ENCODE assay signal across 9 cellular contexts in the genomic region with DNA sequence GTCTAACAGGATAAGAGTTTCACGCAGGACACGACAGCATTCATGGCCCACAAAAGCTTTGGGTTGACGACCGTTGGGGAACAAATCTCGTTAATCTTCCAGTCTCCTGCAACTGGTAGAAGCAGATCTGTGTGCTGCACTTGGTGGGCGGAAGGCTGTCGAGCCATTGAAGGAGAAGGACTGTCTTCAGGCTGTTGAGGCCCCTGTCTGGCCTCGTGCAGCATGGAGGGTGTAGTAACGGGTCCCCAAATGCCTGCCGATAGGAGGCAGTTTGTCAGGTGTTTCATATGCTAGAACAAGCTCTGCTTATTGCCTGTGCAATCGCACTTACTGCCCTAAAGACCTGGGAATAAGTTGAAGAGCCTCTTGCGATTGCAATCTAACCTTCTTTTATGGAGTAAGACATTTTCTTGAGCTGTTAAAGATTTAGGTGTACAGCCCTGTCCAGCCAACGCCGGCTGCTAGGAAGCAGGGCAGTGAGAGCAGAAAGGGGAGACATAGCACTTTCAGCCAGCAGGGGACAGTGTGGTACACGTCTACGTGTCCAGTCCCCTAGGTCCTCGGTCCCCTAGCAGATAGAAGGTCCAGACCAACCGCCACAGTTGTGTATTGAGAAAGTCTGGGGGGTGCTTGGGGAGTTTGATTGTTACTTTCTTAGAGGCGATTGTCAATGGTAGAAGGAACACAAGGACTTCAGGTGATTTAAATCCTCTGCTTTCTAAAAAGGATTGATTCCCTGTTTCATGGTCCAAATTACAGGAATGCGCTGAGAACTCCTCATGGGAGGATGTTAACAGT.
DNase-seq lines count a peak whose midpoint lies in the region; ATAC-seq, FAIRE-seq and TF ChIP-seq lines count a peak whose summit lies in the region.
"Had no signal": no experiment of that assay in that cellular context is flagged by ENCODE, and none has a peak within 500 bp of the region (broad histone marks: within the 10 kb centered on the region; RNA-seq: fewer than 3 reads in every experiment).

No MANE protein-coding gene starts in this region.

- no peaks in the 10 kb centered on the region for H4K20me1 ChIP-seq in GM12878 (ENCODE audit: control insufficient read depth, insufficient read depth)
- no peaks in the 10 kb centered on the region for H4K20me1 ChIP-seq in keratinocyte (ENCODE audit: control insufficient read depth, extremely low read depth, insufficient read depth, low read length)

- no peaks in the 10 kb centered on the region for H3K27me3 ChIP-seq in GM12878 (replicated peaks in 1 of 2; ENCODE audit: control insufficient read depth in 2 of 2, insufficient read depth in 2 of 2, low read length in 1 of 2)
- H3K27me3 ChIP-seq in keratinocyte (ENCODE audit: control insufficient read depth, extremely low read depth, insufficient read depth, low read length) = no peaks in the 10 kb centered on the region
- no peaks in the 10 kb centered on the region for H3K27me3 ChIP-seq in testis

- H3K4me3 ChIP-seq in AG04449 (ENCODE audit: low read depth, low read length) (no peak overlapping the region), GM12864 (ENCODE audit: low read depth, low read length) (no peak overlapping the region), GM12878 (no peak overlapping the region), keratinocyte (ENCODE audit: control insufficient read depth in 2 of 3, extremely low read depth in 1 of 3, insufficient read depth in 2 of 3, low read depth in 1 of 3, low read length in 3 of 3) (no peak overlapping the region), testis (no peak overlapping the region)

- H3K36me3 ChIP-seq in GM12878 (ENCODE audit: control insufficient read depth in 2 of 2, insufficient read depth in 2 of 2, low read length in 1 of 2) (no peaks in the 10 kb centered on the region), keratinocyte (ENCODE audit: control insufficient read depth in 2 of 2, extremely low read depth in 1 of 2, insufficient read depth in 2 of 2, low read length in 2 of 2) (no peaks in the 10 kb centered on the region), testis (ENCODE audit: low read depth, missing control alignments) (no peaks in the 10 kb centered on the region)

- RAD21 ChIA-PET in GM12878 (lab: Charles Lee; ENCODE audit: unreplicated experiment) = interaction anchor here (1.9 to 3.6 kb wide), 2 partner anchors 206 to 327 kb away, joined by 6 to 25 read pairs; no protein-coding TSS in a partner anchor

- H3K9me1 ChIP-seq in keratinocyte (ENCODE audit: control insufficient read depth, extremely low read depth, insufficient read depth, low read length) = no peaks in the 10 kb centered on the region

- ATAC-seq in GM12878 = peak; percentile 78
- ATAC-seq in HG03025 (IDR thresholded peaks at IDR 0.05; ENCODE audit: low FRiP score, unreplicated experiment) = no peak

- dilution Hi-C loops in keratinocyte (cut with MboI; ENCODE audit: extremely low pct_ligation_motif_present, low sequenced_read_pairs) = no loop called here

- FAIRE-seq in GM12878 (lab: Jason Lieb, UNC) = no peak
- no peak for FAIRE-seq in keratinocyte (lab: Jason Lieb, UNC)
- FAIRE-seq: colon had no signal

- SMC1A ChIA-PET in GM12878 (lab: Charles Lee; ENCODE audit: uncharacterized antibody, unreplicated experiment) = interaction anchor here (0.6 to 3.2 kb wide), 6 partner anchors 115 to 507 kb away, joined by 3 to 14 read pairs (median 4); no protein-coding TSS in a partner anchor

- H2AFZ ChIP-seq in GM12878 (ENCODE audit: control insufficient read depth, low read depth, low read length) (no peak overlapping the region), keratinocyte (ENCODE audit: control insufficient read depth, low read length) (no peak overlapping the region)

- no peaks in the 10 kb centered on the region for H3K4me1 ChIP-seq in GM12878 (ENCODE audit: control insufficient read depth, insufficient read depth, low read length)
- H3K4me1 ChIP-seq in keratinocyte (ENCODE audit: control insufficient read depth, extremely low read depth, insufficient read depth, low read length) = peaks cover 35% of the 10 kb centered on the region
- peaks cover 6% of the 10 kb centered on the region for H3K4me1 ChIP-seq in testis

- TF ChIP-seq CTCF in AG04449 (IDR thresholded peaks at IDR 0.05; ENCODE audit: insufficient read depth, low read length, missing control alignments) (peak; percentile 82), GM12864 (IDR thresholded peaks at IDR 0.05; ENCODE audit: low read depth, low read length, missing control alignments) (peak; percentile 72), GM12878 (IDR thresholded peaks at IDR 0.05 in 2 of 3, conservative IDR thresholded peaks at IDR 0.05 in 1 of 3; ENCODE audit: control insufficient read depth in 2 of 3, extremely low read depth in 1 of 3, insufficient read depth in 1 of 3, low read depth in 3 of 3, low read length in 3 of 3) (peak; percentile 54 to 77 (median 69)), keratinocyte (optimal IDR thresholded peaks at IDR 0.05 in 1 of 3, IDR thresholded peaks at IDR 0.05 in 1 of 3, conservative IDR thresholded peaks at IDR 0.05 in 1 of 3; ENCODE audit: extremely low read depth in 1 of 3, insufficient read depth in 2 of 3, low read length in 3 of 3) (peak in 2 of 3 experiments; percentile 80 to 93), testis (IDR thresholded peaks at IDR 0.05) (peak; percentile 35 to 71 (median 66))

- CTCF ChIA-PET in AG04449 (lab: Yijun Ruan, JAX) = interaction anchor here (0.6 to 11.1 kb wide), 31 partner anchors 8 to 511 kb away, joined by 3 to 256 read pairs (median 3); no protein-coding TSS in a partner anchor
- CTCF ChIA-PET in GM12878 (lab: Yijun Ruan, JAX) = interaction anchor here (0.6 to 4.1 kb wide), 9 partner anchors 9 to 518 kb away, joined by 3 to 13 read pairs (median 3); no protein-coding TSS in a partner anchor

- in situ Hi-C loops in GM12878 (cut with MboI) = loop anchor here (5.0 kb wide), 1 partner anchor 502 kb away; no protein-coding TSS in a partner anchor

- H3K27ac ChIP-seq in GM12878 (ENCODE audit: control insufficient read depth, insufficient read depth) (no peak overlapping the region), keratinocyte (ENCODE audit: control insufficient read depth, insufficient read depth, low read length) (no peak overlapping the region), testis (no peak overlapping the region)

- BruUV-seq in GM12878 (replicated peaks; lab: Mats Ljungman, UMichigan) = no TSS peak

- intact Hi-C loops in GM12878 (cut with micrococcal nuclease; ENCODE audit: unreplicated experiment) = loop anchor here (5.0 kb wide), 1 partner anchor 328 kb away; no protein-coding TSS in a partner anchor
- intact Hi-C loops in testis (cut with DNase I; ENCODE audit: low total_unique reads) = loop anchor here (5.0 kb wide), 1 partner anchor 167 kb away; no protein-coding TSS in a partner anchor

- H3K9ac ChIP-seq in GM12878 (ENCODE audit: control insufficient read depth, insufficient read depth, low read length) (no peak overlapping the region), keratinocyte (ENCODE audit: control insufficient read depth, extremely low read depth, insufficient read depth, low read length) (no peak overlapping the region)

- no peak for TF ChIP-seq EP300 in GM12878 (IDR thresholded peaks at IDR 0.05; ENCODE audit: borderline replicate concordance in 1 of 2, control insufficient read depth in 1 of 2, low read depth in 2 of 2, low read length in 2 of 2)

- TF ChIP-seq POLR2A in GM12878 (IDR thresholded peaks at IDR 0.05; ENCODE audit: low read depth, low read length) = no peak
- no peak for TF ChIP-seq POLR2A in testis (IDR thresholded peaks at IDR 0.05)

- H3K79me2 ChIP-seq in GM12878 (ENCODE audit: control insufficient read depth, insufficient read depth, low read length) (no peaks in the 10 kb centered on the region), keratinocyte (ENCODE audit: control insufficient read depth, insufficient read depth, low read length) (no peaks in the 10 kb centered on the region)

- H3K9me3 ChIP-seq in GM12878 (replicated peaks; ENCODE audit: control insufficient read depth, insufficient read depth, low read length) (no peaks in the 10 kb centered on the region), keratinocyte (ENCODE audit: control insufficient read depth, low read depth, low read length) (no peaks in the 10 kb centered on the region), testis (no peaks in the 10 kb centered on the region)

- POLR2A ChIA-PET in AG04449 (lab: Yijun Ruan, JAX) (no interaction called here), GM12878 (lab: Charles Lee) (no interaction called here)

- DNase-seq in AG04449 (ENCODE audit: low read depth, low spot score) = no peak
- no peak for DNase-seq in GM12864 (ENCODE audit: low read depth)
- peak; percentile 29 for DNase-seq in NCI-H82 treated with DMSO at 0.1 percent for 48 hours (lab: John Stamatoyannopoulos, UW; ENCODE audit: unreplicated experiment)
- no peak for DNase-seq in GM12878 (ENCODE audit: low read depth, low spot score)
- no peak for DNase-seq in keratinocyte (ENCODE audit: low read depth, low spot score)
- DNase-seq in testis = peak; percentile 75
- DNase-seq in HCEC 1CT = no peak

- H3K4me2 ChIP-seq in GM12878 (ENCODE audit: control insufficient read depth, insufficient read depth) (no peak overlapping the region), keratinocyte (ENCODE audit: control insufficient read depth, extremely low read depth, insufficient read depth, low read depth, low read length) (no peak overlapping the region)

- WGBS in GM12878 (ENCODE audit: insufficient coverage, insufficient replicate concordance, low lambda C conversion rate, missing lambda C conversion rate) = 30% methylated on average over 20 of the region's 20 CpGs
- WGBS in testis, 2 donors = 70 to 78% methylated on average over 17 to 20 of the region's 20 CpGs

- 0 out of 2 replicates have a peak, but pooled peaks have one; percentile 31 for TF ChIP-seq RAD21 in GM12878 (IDR thresholded peaks at IDR 0.05; ENCODE audit: insufficient read depth, low read depth, low read length)

TF ChIP-seq in GM12878, 131 proteins besides CTCF, POLR2A, EP300 and RAD21:
- TF ChIP-seq SMC3 (IDR thresholded peaks at IDR 0.05; ENCODE audit: borderline replicate concordance, low read length) (peak; percentile 50; the same call in 1 of the 2 replicates), CBX5 (IDR thresholded peaks at IDR 0.05; ENCODE audit: low read depth) (no peak)

Comparison
In these comparisons a context has a peak if more than half of its experiments do, and no peak if none do; other contexts are left out.
1. DNase-seq: peak in NCI-H82 treated with DMSO at 0.1 percent for 48 hours (single experiment) and testis (single experiment); none in AG04449 (single experiment), GM12864 (single experiment), GM12878 (single experiment), keratinocyte (single experiment) and HCEC 1CT (single experiment).
2. Peak in every context shown above with its lines, with median percentiles within 50 percentile points of each other: CTCF ChIP-seq.